Comparison of ENCODE assay signal across 9 cellular contexts in genomic region chr15:64701482-64701881, GRCh38.
DNase-seq lines count a peak whose midpoint lies in the region; ATAC-seq, FAIRE-seq and TF ChIP-seq lines count a peak whose summit lies in the region.
"Had no signal": no experiment of that assay in that cellular context is flagged by ENCODE, and none has a peak within 500 bp of the region (broad histone marks: within the 10 kb centered on the region; RNA-seq: fewer than 3 reads in every experiment).

No MANE protein-coding gene starts in this region.

- intact Hi-C loops in pancreas (cut with DNase I) = no loop called here

- H3K27ac ChIP-seq in BLaER1 (0 out of 2 replicates have a peak overlapping the region, but pooled peaks have one; percentile 87), neural cell (ENCODE audit: low read length) (peak overlapping the region; percentile 98), pancreas (peak overlapping the region in 1 of 4 donors; percentile 8)
- H3K27ac ChIP-seq in effector memory CD4-positive, alpha-beta T cell (ENCODE audit: insufficient read depth, low read length, poor library complexity, severe bottlenecking) = peak overlapping the region; percentile 0

- TF ChIP-seq EP300 in neural cell (conservative IDR thresholded peaks at IDR 0.05; ENCODE audit: poor library complexity, severe bottlenecking) = no peak

- no peak for FAIRE-seq in pancreas (lab: Jason Lieb, UNC)

- peaks cover 19% of the 10 kb centered on the region for H3K36me3 ChIP-seq in BLaER1
- peaks cover 18% of the 10 kb centered on the region for H3K36me3 ChIP-seq in MG63
- no peaks in the 10 kb centered on the region for H3K36me3 ChIP-seq in effector memory CD4-positive, alpha-beta T cell (ENCODE audit: control insufficient read depth, insufficient read depth, low read length)
- H3K36me3 ChIP-seq in neural cell (ENCODE audit: insufficient read depth, low read length) = no peaks in the 10 kb centered on the region
- H3K36me3 ChIP-seq in pancreas = no peaks in the 10 kb centered on the region

- TF ChIP-seq CTCF in neural cell (IDR thresholded peaks at IDR 0.05; ENCODE audit: poor library complexity, severe bottlenecking) (no peak), pancreas (IDR thresholded peaks at IDR 0.05) (no peak)

- H3K27me3 ChIP-seq in BLaER1 (no peaks in the 10 kb centered on the region), MG63 (no peaks in the 10 kb centered on the region), neural cell (ENCODE audit: insufficient read depth, low read depth, low read length) (no peaks in the 10 kb centered on the region), pancreas (no peaks in the 10 kb centered on the region)
- H3K27me3 ChIP-seq in effector memory CD4-positive, alpha-beta T cell (replicated peaks; ENCODE audit: control insufficient read depth, insufficient read depth, low read length, poor library complexity, severe bottlenecking) = no peaks in the 10 kb centered on the region

- H3K4me1 ChIP-seq in BLaER1 = peaks cover 52% of the 10 kb centered on the region
- peaks cover 45% of the 10 kb centered on the region for H3K4me1 ChIP-seq in effector memory CD4-positive, alpha-beta T cell (ENCODE audit: control insufficient read depth, insufficient read depth, low read length, poor library complexity, severe bottlenecking)
- H3K4me1 ChIP-seq in pancreas = peaks cover 23 to 52% (median 24%) of the 10 kb centered on the region in 3 donors

- H3K9me3 ChIP-seq in BLaER1 = no peaks in the 10 kb centered on the region
- H3K9me3 ChIP-seq in MG63 = no peaks in the 10 kb centered on the region
- no peaks in the 10 kb centered on the region for H3K9me3 ChIP-seq in effector memory CD4-positive, alpha-beta T cell (ENCODE audit: control insufficient read depth, low read length)
- H3K9me3 ChIP-seq in neural cell (ENCODE audit: low read length) = no peaks in the 10 kb centered on the region
- H3K9me3 ChIP-seq in pancreas = no peaks in the 10 kb centered on the region

- H3K9me2 ChIP-seq in neural cell (ENCODE audit: insufficient read depth, low read length) = no peaks in the 10 kb centered on the region

- H3K4me3 ChIP-seq in BLaER1 = peak overlapping the region; percentile 88
- H3K4me3 ChIP-seq in MG63 = peak overlapping the region; percentile 97
- no peak overlapping the region for H3K4me3 ChIP-seq in effector memory CD4-positive, alpha-beta T cell (ENCODE audit: insufficient read depth, low read depth, low read length, poor library complexity, severe bottlenecking)
- peak overlapping the region; percentile 91 for H3K4me3 ChIP-seq in neural cell (ENCODE audit: low read length)
- H3K4me3 ChIP-seq in pancreas = peak overlapping the region in 2 of 4 donors; percentile 77 to 83

- DNase-seq in MG63 (no peak), pancreas (no peak), GM03348 (ENCODE audit: low spot score) (no peak)
- no peak for DNase-seq in effector memory CD4-positive, alpha-beta T cell
- DNase-seq: NCI-H1048 had no signal

- WGBS in pancreas, 2 donors = 37 to 38% methylated on average over 2 of the region's 2 CpGs

- TF ChIP-seq RAD21 in neural cell (conservative IDR thresholded peaks at IDR 0.05) = no peak

- H2AFZ ChIP-seq in neural cell (ENCODE audit: low read depth, low read length) = no peak overlapping the region

- ATAC-seq in pancreas (no peak), GM18511 (IDR thresholded peaks at IDR 0.05; ENCODE audit: unreplicated experiment) (no peak), HG03354 (IDR thresholded peaks at IDR 0.05; ENCODE audit: poor library complexity, severe bottlenecking, unreplicated experiment) (no peak)

- peaks cover 5% of the 10 kb centered on the region for H3F3A ChIP-seq in neural cell (ENCODE audit: insufficient read depth, low read length, poor library complexity, severe bottlenecking)

- H3K9ac ChIP-seq in BLaER1 = peak overlapping the region; percentile 88
- peak overlapping the region; percentile 97 for H3K9ac ChIP-seq in neural cell (ENCODE audit: low read length)

- peaks cover 68% of the 10 kb centered on the region for H3K79me2 ChIP-seq in neural cell (replicated peaks; ENCODE audit: insufficient read depth, low read length)

- H4K20me1 ChIP-seq in BLaER1 = peaks cover 59% of the 10 kb centered on the region
- H4K20me1 ChIP-seq in neural cell (ENCODE audit: insufficient read depth) = peaks cover 3% of the 10 kb centered on the region

- H3K4me2 ChIP-seq in BLaER1 (peak overlapping the region; percentile 98), neural cell (ENCODE audit: low read length) (peak overlapping the region; percentile 87)

TF ChIP-seq in neural cell, 6 proteins besides CTCF, POLR2A, EP300 and RAD21:
- TF ChIP-seq EZH2 (IDR thresholded peaks at IDR 0.05; ENCODE audit: borderline replicate concordance, insufficient read depth, low read length, poor library complexity, severe bottlenecking) = no peak
- no peak for TF ChIP-seq REST (IDR thresholded peaks at IDR 0.05; ENCODE audit: borderline replicate concordance)
- no peak for TF ChIP-seq SMC3 (conservative IDR thresholded peaks at IDR 0.05; ENCODE audit: poor library complexity)
- no peak for TF ChIP-seq TAF1 (IDR thresholded peaks at IDR 0.05; ENCODE audit: low read depth)
- no peak for TF ChIP-seq MXI1 (conservative IDR thresholded peaks at IDR 0.05; ENCODE audit: poor library complexity, severe bottlenecking)
- no peak for TF ChIP-seq POLR2AphosphoS5 (IDR thresholded peaks at IDR 0.05)
